In the genomic region with DNA sequence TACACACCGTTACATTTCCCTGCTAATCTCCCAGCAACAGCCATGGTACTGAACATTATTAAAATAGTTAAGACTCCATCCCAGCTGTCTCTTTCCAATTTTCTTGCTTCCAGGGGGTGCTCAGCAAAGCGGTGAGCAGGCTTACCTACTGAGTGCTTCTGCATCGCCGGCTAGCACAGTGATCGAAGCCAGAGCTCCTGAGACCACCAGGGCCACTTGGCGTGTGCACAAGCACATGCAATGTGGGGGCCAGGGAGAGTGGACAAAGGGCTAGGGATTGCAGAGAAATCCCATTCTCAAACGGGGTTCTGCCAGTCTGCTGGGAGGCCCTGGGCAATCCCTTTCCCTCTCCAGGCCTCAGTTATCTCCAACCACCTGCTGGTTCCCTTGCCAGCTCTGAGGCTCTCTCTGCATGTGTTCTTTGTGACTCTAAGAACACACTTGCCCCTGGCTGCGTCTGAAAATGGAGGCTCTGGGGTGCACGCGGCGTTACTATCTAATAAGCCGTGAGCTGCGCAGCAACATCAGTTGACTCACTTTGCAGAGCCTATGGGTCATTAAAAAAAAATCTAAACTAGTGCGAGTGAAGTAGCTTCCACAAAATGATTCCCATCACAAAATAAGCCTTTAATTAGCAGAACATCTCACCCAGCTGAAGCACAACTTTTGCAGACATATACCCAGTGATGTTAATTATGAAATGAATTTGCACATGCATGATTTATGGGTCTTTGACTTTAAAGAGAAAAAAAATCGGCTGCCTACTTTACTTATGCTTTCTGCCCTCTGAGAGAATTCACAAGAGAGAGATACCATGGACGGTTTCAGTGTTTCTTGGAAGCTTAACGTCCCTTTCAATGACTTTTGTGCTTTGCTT, we compare ENCODE assay signal across 29 cellular contexts.
DNase-seq lines count a peak whose midpoint lies in the region; ATAC-seq lines count a peak whose summit lies in the region.
"Had no signal": no experiment of that assay in that cellular context is flagged by ENCODE, and none has a peak within 500 bp of the region (broad histone marks: within the 10 kb centered on the region; RNA-seq: fewer than 3 reads in every experiment).

No MANE protein-coding gene starts in this region.

- peak; percentile 66 for DNase-seq in ELF-1 (ENCODE audit: low read depth, low spot score)
- peak in 2 of 3 experiments; percentile 84 to 96 for DNase-seq in NCI-H1417 (lab: John Stamatoyannopoulos, UW)
- peak; percentile 47 for DNase-seq in SK-N-MC (ENCODE audit: low read depth, low spot score)
- peak; percentile 82 for DNase-seq in mesenchymal stem cell
- no peak for DNase-seq in GM19238 (ENCODE audit: insufficient read length, low spot score)
- DNase-seq: activated CD4-positive, alpha-beta T cell treated with anti-CD3 and anti-CD28 coated beads for 4 hours; activated gamma-delta T cell treated with Interleukin-2 at 50 U/mL for 16 hours; activated naive CD8-positive, alpha-beta T cell treated with anti-CD3 and anti-CD28 coated beads, Interleukin-2, amount 10 ng/mL, durations not matched to agents 7 days and 5 days; activated T-cell treated with anti-CD3 and anti-CD28 coated beads, Interleukin-2, amount 50 U/mL, for 24 hours; BE2C; CD8-positive, alpha-beta T cell; central memory CD4-positive, alpha-beta T cell; DMS 273 treated with DMSO at 0.1 percent for 48 hours; esophagus squamous epithelium; foreskin keratinocyte; HCEC 1CT; heart left ventricle; kidney glomerular epithelial cell; midbrain; naive B cell; NCI-H1694 treated with DMSO at 0.1 percent for 48 hours; NCI-H2171; nucleus accumbens; stimulated activated CD4-positive, alpha-beta T cell treated with anti-CD3 and anti-CD28 coated beads, Interleukin-4, amount 100 ng/mL, for 24 hours; T-helper 9 cell had no signal

- H3K79me1 ChIP-seq in mesenchymal stem cell (replicated peaks; ENCODE audit: low read length, poor library complexity, severe bottlenecking) = no peaks in the 10 kb centered on the region

- H3K36me3 ChIP-seq in SK-N-MC (ENCODE audit: insufficient read depth, low read length) (no peaks in the 10 kb centered on the region), mesenchymal stem cell (ENCODE audit: control insufficient read depth in 1 of 2, insufficient read depth in 2 of 2, low read depth in 1 of 2, low read length in 2 of 2) (no peaks in the 10 kb centered on the region)
- H3K36me3 ChIP-seq: ascending aorta, BE2C, esophagus squamous epithelium, heart left ventricle had no signal

- H3K27me3 ChIP-seq in mesenchymal stem cell (ENCODE audit: control insufficient read depth in 1 of 2, insufficient read depth in 1 of 2, low read length in 2 of 2) = peaks cover 3 to 77% of the 10 kb centered on the region in 2 experiments
- H3K27me3 ChIP-seq: ascending aorta, BE2C had no signal

- peak overlapping the region in 1 of 2 experiments; percentile 56 for H3K4ac ChIP-seq in mesenchymal stem cell (ENCODE audit: low read depth in 1 of 2, low read length in 2 of 2)

- peak overlapping the region in 1 of 2 experiments; percentile 37 for H3K14ac ChIP-seq in mesenchymal stem cell (ENCODE audit: low read length in 2 of 2)

- H3K23ac ChIP-seq in mesenchymal stem cell (ENCODE audit: low read length in 2 of 2) = no peak overlapping the region

- WGBS in mesenchymal stem cell = 38% methylated on average over 15 of the region's 17 CpGs

- H3K9ac ChIP-seq in SK-N-MC (ENCODE audit: insufficient read length) (peak overlapping the region; percentile 12), mesenchymal stem cell (ENCODE audit: low read length) (no peak overlapping the region)

- ATAC-seq in esophagus mucosa (no peak), HG03139 (IDR thresholded peaks at IDR 0.05; ENCODE audit: unreplicated experiment) (no peak), GM19467 (IDR thresholded peaks at IDR 0.05; ENCODE audit: unreplicated experiment) (no peak)
- ATAC-seq: CD8-positive, alpha-beta T cell; foreskin keratinocyte; heart left ventricle had no signal

- H2BK5ac ChIP-seq in mesenchymal stem cell (ENCODE audit: low read depth, low read length, poor library complexity, severe bottlenecking) = no peak overlapping the region

- peak overlapping the region; percentile 23 to 86 for H3K18ac ChIP-seq in mesenchymal stem cell (ENCODE audit: low read depth in 1 of 2, low read length in 2 of 2)

- peaks cover 14% of the 10 kb centered on the region for H3K4me1 ChIP-seq in mesenchymal stem cell (ENCODE audit: control insufficient read depth, insufficient read depth, low read depth, low read length)
- H3K4me1 ChIP-seq: ascending aorta, esophagus squamous epithelium, foreskin keratinocyte, heart left ventricle had no signal

- no peak overlapping the region for H2AK5ac ChIP-seq in mesenchymal stem cell (ENCODE audit: low read length, severe bottlenecking)

- peak overlapping the region; percentile 54 for H3K4me3 ChIP-seq in SK-N-MC
- H3K4me3 ChIP-seq in mesenchymal stem cell (ENCODE audit: insufficient read depth in 1 of 2, low read depth in 1 of 2, low read length in 2 of 2) = no peak overlapping the region
- H3K4me3 ChIP-seq: ascending aorta, esophagus squamous epithelium, heart left ventricle had no signal

- H3K9me3 ChIP-seq in SK-N-MC (ENCODE audit: low read depth, low read length) (no peaks in the 10 kb centered on the region), mesenchymal stem cell (ENCODE audit: control insufficient read depth, low read length) (no peaks in the 10 kb centered on the region)
- H3K9me3 ChIP-seq: ascending aorta, BE2C, esophagus squamous epithelium, heart left ventricle had no signal

- no peak overlapping the region for H2BK120ac ChIP-seq in mesenchymal stem cell (ENCODE audit: low read depth, low read length)

- no peak overlapping the region for H2BK15ac ChIP-seq in mesenchymal stem cell (ENCODE audit: low read depth, poor library complexity, severe bottlenecking)

- H3K27ac ChIP-seq in SK-N-MC = no peak overlapping the region; the same call in 1 of the 2 replicates
- no peak overlapping the region for H3K27ac ChIP-seq in mesenchymal stem cell (ENCODE audit: low read length, poor library complexity, severe bottlenecking)
- H3K27ac ChIP-seq: ascending aorta, esophagus squamous epithelium, foreskin keratinocyte, heart left ventricle had no signal

- peak overlapping the region; percentile 45 for H4K8ac ChIP-seq in mesenchymal stem cell (ENCODE audit: low read length)

- peak overlapping the region in 1 of 2 experiments; percentile 96 for H2BK12ac ChIP-seq in mesenchymal stem cell (ENCODE audit: low read length in 2 of 2)

- no peak overlapping the region for H3K4me2 ChIP-seq in mesenchymal stem cell (ENCODE audit: low read length, poor library complexity, severe bottlenecking)

- H2AFZ ChIP-seq in mesenchymal stem cell (ENCODE audit: low read depth, low read length) = no peak overlapping the region

- H4K91ac ChIP-seq in mesenchymal stem cell (ENCODE audit: low read length) = peak overlapping the region; percentile 15
